In genomic region chr20:56504373-56505005, GRCh38 we compare ENCODE assay signal across 8 cellular contexts. TPM values are rescaled to one million over a fixed set of nuclear protein-coding genes. Genes with fewer than 3 reads are reported as not detected.
DNase-seq lines count a peak whose midpoint lies in the region; ATAC-seq and TF ChIP-seq lines count a peak whose summit lies in the region.
"Had no signal": no experiment of that assay in that cellular context is flagged by ENCODE, and none has a peak within 500 bp of the region (broad histone marks: within the 10 kb centered on the region; RNA-seq: fewer than 3 reads in every experiment).

No MANE protein-coding gene starts in this region.

- no peak for TF ChIP-seq EP300 in Ishikawa (IDR thresholded peaks at IDR 0.05; ENCODE audit: borderline replicate concordance)

- peak; percentile 7; the same call in 1 of the 2 replicates for TF ChIP-seq RAD21 in Ishikawa (IDR thresholded peaks at IDR 0.05; ENCODE audit: low read depth)

- H3K9me3 Mint-ChIP-seq in activated naive CD8-positive, alpha-beta T cell treated with anti-CD3 and anti-CD28 coated beads for 36 hours, result no peaks in the 10 kb centered on the region
- no peaks in the 10 kb centered on the region for H3K9me3 Mint-ChIP-seq in naive thymus-derived CD8-positive, alpha-beta T cell

- peak overlapping the region; percentile 8 for H3K27ac Mint-ChIP-seq in activated naive CD8-positive, alpha-beta T cell treated with anti-CD3 and anti-CD28 coated beads for 36 hours
- H3K27ac Mint-ChIP-seq in naive thymus-derived CD8-positive, alpha-beta T cell, result peak overlapping the region in 5 of 10 donors; percentile 25 to 77 (median 53)

- H3K4me3 Mint-ChIP-seq in activated naive CD8-positive, alpha-beta T cell treated with anti-CD3 and anti-CD28 coated beads for 36 hours, result no peak overlapping the region
- no peak overlapping the region for H3K4me3 Mint-ChIP-seq in naive thymus-derived CD8-positive, alpha-beta T cell

- H3K36me3 Mint-ChIP-seq in activated naive CD8-positive, alpha-beta T cell treated with anti-CD3 and anti-CD28 coated beads for 36 hours, result no peaks in the 10 kb centered on the region
- H3K36me3 Mint-ChIP-seq in naive thymus-derived CD8-positive, alpha-beta T cell, result peaks cover 0 to 32% (median 4%) of the 10 kb centered on the region in 3 donors

- H3K4me1 Mint-ChIP-seq in activated naive CD8-positive, alpha-beta T cell treated with anti-CD3 and anti-CD28 coated beads for 36 hours, result no peaks in the 10 kb centered on the region
- H3K4me1 Mint-ChIP-seq in naive thymus-derived CD8-positive, alpha-beta T cell, result peaks cover 1 to 16% (median 8%) of the 10 kb centered on the region in 4 donors

- POLR2A ChIA-PET in naive thymus-derived CD8-positive, alpha-beta T cell (lab: Charles Lee), result no interaction called here

- peak; percentile 50 to 59 for ATAC-seq in naive thymus-derived CD8-positive, alpha-beta T cell
- ATAC-seq in GM21367 (IDR thresholded peaks at IDR 0.05; ENCODE audit: unreplicated experiment), result no peak

- H3K27me3 Mint-ChIP-seq in activated naive CD8-positive, alpha-beta T cell treated with anti-CD3 and anti-CD28 coated beads for 36 hours, result no peaks in the 10 kb centered on the region
- no peaks in the 10 kb centered on the region for H3K27me3 Mint-ChIP-seq in naive thymus-derived CD8-positive, alpha-beta T cell

- DNase-seq in EL (peak; percentile 5), NCI-H524 (lab: John Stamatoyannopoulos, UW) (no peak), COR-L47 (lab: John Stamatoyannopoulos, UW) (no peak)
- DNase-seq in activated naive CD8-positive, alpha-beta T cell treated with anti-CD3 and anti-CD28 coated beads for 36 hours, result no peak
- peak in 5 of 10 donors; percentile 4 to 23 (median 17) for DNase-seq in naive thymus-derived CD8-positive, alpha-beta T cell
- DNase-seq: small intestine had no signal

TF ChIP-seq in Ishikawa, 13 proteins besides CTCF, POLR2A, EP300 and RAD21:
- TF ChIP-seq TAF1 (IDR thresholded peaks at IDR 0.05; ENCODE audit: low read depth), result no peak
- TF ChIP-seq MAX (IDR thresholded peaks at IDR 0.05), result no peak
- no peak for TF ChIP-seq ZBTB7A (IDR thresholded peaks at IDR 0.05; ENCODE audit: low read depth)
- TF ChIP-seq TCF12 (IDR thresholded peaks at IDR 0.05; ENCODE audit: low read depth), result no peak
- TF ChIP-seq TEAD4 (IDR thresholded peaks at IDR 0.05), result no peak
- TF ChIP-seq EGR1 (IDR thresholded peaks at IDR 0.05), result no peak
- TF ChIP-seq CREB1 (IDR thresholded peaks at IDR 0.05; ENCODE audit: low read depth), result no peak

RNA-seq across cellular contexts. Expression of gene FAM209A, which starts 20.1 kb away (rescaled TPM):
- under 1 TPM; 0.24 to 0.62 TPM for total RNA-seq in activated naive CD8-positive, alpha-beta T cell treated with anti-CD3 and anti-CD28 coated beads for 36 hours
- 1 to 10 TPM; 7.5 to 7.9 TPM for total RNA-seq in naive thymus-derived CD8-positive, alpha-beta T cell
- under 1 TPM in 2 of 3 donors, not detected in 1; 0.31 to 0.42 TPM for polyA plus RNA-seq in naive thymus-derived CD8-positive, alpha-beta T cell

RNA-seq across cellular contexts. Expression of gene FAM209B, which starts 28.6 kb away (rescaled TPM):
- under 1 TPM in 1 of 2 experiments, not detected in 1; 0.60 TPM for total RNA-seq in activated naive CD8-positive, alpha-beta T cell treated with anti-CD3 and anti-CD28 coated beads for 36 hours
- total RNA-seq in naive thymus-derived CD8-positive, alpha-beta T cell, result 1 to 10 TPM; 4.4 to 5.2 TPM
- polyA plus RNA-seq in naive thymus-derived CD8-positive, alpha-beta T cell, result 1 to 10 TPM in 1 of 3 donors, not detected in 2; 1.7 TPM

RNA-seq across cellular contexts. Expression of gene RTF2, which starts 36.1 kb away (rescaled TPM):
- 10 to 100 TPM; 70.3 to 76.3 TPM for total RNA-seq in activated naive CD8-positive, alpha-beta T cell treated with anti-CD3 and anti-CD28 coated beads for 36 hours
- 10 to 100 TPM; 65.1 to 69.0 TPM for total RNA-seq in naive thymus-derived CD8-positive, alpha-beta T cell
- polyA plus RNA-seq in naive thymus-derived CD8-positive, alpha-beta T cell, result 100 to 1,000 TPM; 121 to 147 (median 138) TPM

Comparison
In these comparisons a context has a peak if more than half of its experiments do, and no peak if none do; other contexts are left out.
1. RNA of gene FAM209A, which starts 20.1 kb away (total RNA-seq): 7.5 to 7.9 TPM in naive thymus-derived CD8-positive, alpha-beta T cell; 0.24 to 0.62 TPM in activated naive CD8-positive, alpha-beta T cell treated with anti-CD3 and anti-CD28 coated beads for 36 hours; every median in the first group is over 4 times any median in the second.